In genomic region chr7:98251844-98252639, GRCh38 we compare ENCODE assay signal across 8 cellular contexts. TPM values are rescaled to one million over a fixed set of nuclear protein-coding genes. Genes with fewer than 3 reads are reported as not detected.
DNase-seq lines count a peak whose midpoint lies in the region; ATAC-seq and TF ChIP-seq lines count a peak whose summit lies in the region.

TSS of gene TECPR1 (minus strand) at chr7:98252232. CDS start at chr7:98246146, 6,086 bp downstream.

- H3K27ac ChIP-seq in ovary (no peak within 1 kb of the TSS), thymus (ENCODE audit: low read depth) (peak within 1 kb of the TSS; percentile 91)

- TF ChIP-seq CTCF in GM10266 (IDR thresholded peaks at IDR 0.05; ENCODE audit: control insufficient read depth, insufficient read depth, low read depth, missing control alignments) (no peak), ovary (IDR thresholded peaks at IDR 0.05) (no peak)

- H3K27ac Mint-ChIP-seq in activated naive CD4-positive, alpha-beta T cell treated with anti-CD3 and anti-CD28 coated beads, Interleukin-2, amount 50 U/mL, for 72 hours = peak within 1 kb of the TSS; percentile 89 to 97

- peak; percentile 12 for TF ChIP-seq POLR2A in ovary (IDR thresholded peaks at IDR 0.05)

- H3K27me3 ChIP-seq in ovary (no peaks in the 10 kb centered on the region), thymus (ENCODE audit: control insufficient read depth, insufficient read depth) (no peaks in the 10 kb centered on the region)

- DNase-seq in GM10266 (ENCODE audit: extremely low spot score) (peak; percentile 99), NCI-H1092 treated with DMSO at 0.1 percent for 48 hours (lab: John Stamatoyannopoulos, UW) (peak; percentile 90), SKM-1 (lab: John Stamatoyannopoulos, UW; ENCODE audit: unreplicated experiment) (peak; percentile 77), head of caudate nucleus (peak; percentile 87 to 99 (median 97)), ovary (peak; percentile 89 to 96 (median 94))
- peak; percentile 89 to 94 for DNase-seq in activated naive CD4-positive, alpha-beta T cell treated with anti-CD3 and anti-CD28 coated beads, Interleukin-2, amount 50 U/mL, for 72 hours (ENCODE audit: low spot score in 2 of 2)

- ATAC-seq in HG02623 (IDR thresholded peaks at IDR 0.05; ENCODE audit: unreplicated experiment) = peak; percentile 97
- peak; percentile 97 to 98 for ATAC-seq in activated naive CD4-positive, alpha-beta T cell treated with anti-CD3 and anti-CD28 coated beads, Interleukin-2, amount 50 U/mL, for 72 hours

- H3K4me3 ChIP-seq in ovary (peak within 1 kb of the TSS; percentile 85), thymus (ENCODE audit: low read length) (peak within 1 kb of the TSS; percentile 77)

- WGBS in ovary, 3 donors = 0 to 3% (median 0%) methylated on average over 28 to 81 of the region's 81 CpGs
- under 1% methylated on average over 81 of the region's 81 CpGs for WGBS in thymus

- H3K9me3 Mint-ChIP-seq in activated naive CD4-positive, alpha-beta T cell treated with anti-CD3 and anti-CD28 coated beads, Interleukin-2, amount 50 U/mL, for 72 hours = no peaks in the 10 kb centered on the region

- peaks cover 10% of the 10 kb centered on the region for H3K4me1 ChIP-seq in ovary (ENCODE audit: insufficient read depth)
- peaks cover 18% of the 10 kb centered on the region for H3K4me1 ChIP-seq in thymus (ENCODE audit: control insufficient read depth, insufficient read depth, low read length)

- H3K36me3 Mint-ChIP-seq in activated naive CD4-positive, alpha-beta T cell treated with anti-CD3 and anti-CD28 coated beads, Interleukin-2, amount 50 U/mL, for 72 hours = peaks cover 14 to 31% of the 10 kb centered on the region in 2 donors

- H3K36me3 ChIP-seq in ovary = no peaks in the 10 kb centered on the region
- H3K36me3 ChIP-seq in thymus (ENCODE audit: control insufficient read depth, insufficient read depth) = peaks cover 14% of the 10 kb centered on the region

- no peak for TF ChIP-seq EP300 in ovary (IDR thresholded peaks at IDR 0.05)

- H3K9me3 ChIP-seq in ovary (no peaks in the 10 kb centered on the region), thymus (ENCODE audit: control insufficient read depth) (no peaks in the 10 kb centered on the region)

- intact Hi-C loops in head of caudate nucleus (cut with DNase I) = no loop called here
- intact Hi-C loops in ovary (cut with DNase I) = no loop called here

RNA-seq across cellular contexts. Expression of gene TECPR1, which starts in this region (rescaled TPM):
- total RNA-seq in activated naive CD4-positive, alpha-beta T cell treated with anti-CD3 and anti-CD28 coated beads, Interleukin-2, amount 50 U/mL, for 72 hours = 10 to 100 TPM; 37.9 to 62.0 TPM
- 10 to 100 TPM in 6 of 7 donors, 1 to 10 TPM in 1; 5.5 to 28.1 (median 21.5) TPM for total RNA-seq in ovary
- polyA plus RNA-seq in ovary (1 to 10 TPM; 4.2 to 8.6 TPM), thymus (30.0 TPM)
